In genomic region chr14:51860836-51861583, GRCh38 we compare ENCODE assay signal across 8 cellular contexts. TPM values are rescaled to one million over a fixed set of nuclear protein-coding genes. Genes with fewer than 3 reads are reported as not detected.
DNase-seq lines count a peak whose midpoint lies in the region; TF ChIP-seq lines count a peak whose summit lies in the region.

No MANE protein-coding gene starts in this region.

- peaks cover 0 to 3% (median 0%) of the 10 kb centered on the region in 8 donors for H3K9me3 Mint-ChIP-seq in CD4-positive, alpha-beta memory T cell

- in situ Hi-C loops in GM23248 (cut with MboI): no loop called here

- H3K4me3 Mint-ChIP-seq in CD4-positive, alpha-beta memory T cell: peak overlapping the region; percentile 91 to 98 (median 96)

- H4K20me1 ChIP-seq in GM23248 (ENCODE audit: insufficient read depth) (no peaks in the 10 kb centered on the region), SU-DHL-6 (ENCODE audit: low read depth, low read length) (no peaks in the 10 kb centered on the region)

- TF ChIP-seq CTCF in SU-DHL-6 (IDR thresholded peaks at IDR 0.05; ENCODE audit: insufficient read depth, low read length, poor library complexity, severe bottlenecking): no peak
- TF ChIP-seq CTCF in fibroblast of the aortic adventitia (IDR thresholded peaks at IDR 0.05; ENCODE audit: insufficient read depth, low read length): no peak

- intact Hi-C loops in CD4-positive, alpha-beta memory T cell (cut with micrococcal nuclease): loop anchor here (1.0 to 10.0 kb wide), 9 partner anchors 14 to 1549 kb away; partner anchors contain the start of genes DMAC2L, GPR137C, L2HGDH and PTGER2

- CTCF ChIA-PET in CD4-positive, alpha-beta memory T cell (lab: Charles Lee; ENCODE audit: partially characterized antibody): interaction anchor here (0.8 to 4.2 kb wide), 23 partner anchors 9 to 406 kb away, joined by 3 to 40 read pairs (median 4); no protein-coding TSS in a partner anchor

- peaks cover 37% of the 10 kb centered on the region for H3F3A ChIP-seq in GM23248 (ENCODE audit: insufficient read depth)
- no peaks in the 10 kb centered on the region for H3F3A ChIP-seq in SU-DHL-6 (ENCODE audit: insufficient read depth)

- H2AFZ ChIP-seq in GM23248 (peak overlapping the region; percentile 89), SU-DHL-6 (ENCODE audit: low read depth, low read length, severe bottlenecking) (peak overlapping the region; percentile 74)

- H3K27me3 Mint-ChIP-seq in CD4-positive, alpha-beta memory T cell: no peaks in the 10 kb centered on the region

- no peaks in the 10 kb centered on the region for H3K36me3 ChIP-seq in CD4-positive, alpha-beta memory T cell (ENCODE audit: insufficient read depth, low read length)
- H3K36me3 ChIP-seq in GM23248 (ENCODE audit: low read depth) (no peaks in the 10 kb centered on the region), SU-DHL-6 (ENCODE audit: low read length) (no peaks in the 10 kb centered on the region)

- H3K4me3 ChIP-seq in CD4-positive, alpha-beta memory T cell (ENCODE audit: low read length in 2 of 2): peak overlapping the region; percentile 49 to 77
- H3K4me3 ChIP-seq in GM23248 (peak overlapping the region; percentile 77), SU-DHL-6 (ENCODE audit: insufficient read depth, low read length, poor library complexity, severe bottlenecking) (peak overlapping the region; percentile 65), fibroblast of the aortic adventitia (ENCODE audit: low read depth, low read length) (peak overlapping the region; percentile 55)

- H3K4me1 Mint-ChIP-seq in CD4-positive, alpha-beta memory T cell: peaks cover 46 to 80% (median 63%) of the 10 kb centered on the region in 4 donors

- no peaks in the 10 kb centered on the region for H3K27me3 ChIP-seq in CD4-positive, alpha-beta memory T cell (ENCODE audit: insufficient read depth, low read length)
- H3K27me3 ChIP-seq in GM23248 (replicated peaks; ENCODE audit: insufficient read depth) (no peaks in the 10 kb centered on the region), SU-DHL-6 (ENCODE audit: low read length) (no peaks in the 10 kb centered on the region)

- POLR2A ChIA-PET in CD4-positive, alpha-beta memory T cell (lab: Charles Lee; ENCODE audit: partially characterized antibody): interaction anchor here (0.7 to 8.7 kb wide), 31 partner anchors 10 to 1292 kb away, joined by 3 to 285 read pairs (median 4); partner anchors contain the start of genes DDHD1, PTGER2 and RTRAF

- H3K4me2 ChIP-seq in GM23248 (ENCODE audit: unreplicated experiment): peak overlapping the region; percentile 94
- peak overlapping the region; percentile 84 for H3K4me2 ChIP-seq in SU-DHL-6 (ENCODE audit: low read depth, low read length, poor library complexity, severe bottlenecking)

- no peaks in the 10 kb centered on the region for H3K9me2 ChIP-seq in GM23248 (ENCODE audit: insufficient read depth)
- H3K9me2 ChIP-seq in SU-DHL-6 (replicated peaks; ENCODE audit: insufficient read depth, low read length): no peaks in the 10 kb centered on the region

- peaks cover 64% of the 10 kb centered on the region for H3K4me1 ChIP-seq in CD4-positive, alpha-beta memory T cell (ENCODE audit: insufficient read depth, low read length)
- peaks cover 34% of the 10 kb centered on the region for H3K4me1 ChIP-seq in GM23248 (ENCODE audit: insufficient read depth)

- H3K79me2 ChIP-seq in GM23248 (ENCODE audit: insufficient read depth): peaks cover 42% of the 10 kb centered on the region
- H3K79me2 ChIP-seq in SU-DHL-6 (ENCODE audit: insufficient read depth, low read length): no peaks in the 10 kb centered on the region

- no peaks in the 10 kb centered on the region for H3K9me3 ChIP-seq in CD4-positive, alpha-beta memory T cell (ENCODE audit: control insufficient read depth in 1 of 2, low read length in 2 of 2)
- H3K9me3 ChIP-seq in GM23248 (ENCODE audit: low read depth) (no peaks in the 10 kb centered on the region), SU-DHL-6 (ENCODE audit: insufficient read depth, low read length) (no peaks in the 10 kb centered on the region)

- peak overlapping the region; percentile 84 for H3K27ac ChIP-seq in CD4-positive, alpha-beta memory T cell (ENCODE audit: low read depth, low read length)
- H3K27ac ChIP-seq in GM23248 (peak overlapping the region; percentile 78), SU-DHL-6 (ENCODE audit: low read depth, low read length) (no peak overlapping the region)

- peak overlapping the region; percentile 96 to 100 (median 99) for H3K27ac Mint-ChIP-seq in CD4-positive, alpha-beta memory T cell

- H3K36me3 Mint-ChIP-seq in CD4-positive, alpha-beta memory T cell: peaks cover 0 to 35% of the 10 kb centered on the region in 2 donors

- H3K9ac ChIP-seq in GM23248 (peak overlapping the region; percentile 85), SU-DHL-6 (ENCODE audit: low read length) (peak overlapping the region; percentile 60)

- DNase-seq in CD4-positive, alpha-beta memory T cell: no peak
- peak; percentile 78 for DNase-seq in GM23248
- DNase-seq in fibroblast of the aortic adventitia (ENCODE audit: low read depth): peak; percentile 16
- DNase-seq in renal cortical epithelial cell (ENCODE audit: low read depth): peak; percentile 45
- no peak for DNase-seq in NOMO-1 treated with DMSO at 0.1 percent for 48 hours (lab: John Stamatoyannopoulos, UW; ENCODE audit: unreplicated experiment)
- DNase-seq in NCI-H524 treated with DMSO at 0.1 percent for 48 hours (lab: John Stamatoyannopoulos, UW): no peak
- DNase-seq in T-helper 9 cell: no peak

- 0 to 1% methylated on average over 13 of the region's 13 CpGs for WGBS in GM23248 (ENCODE audit: low coverage in 1 of 2, low lambda C conversion rate in 2 of 2, missing lambda C conversion rate in 2 of 2), 2 experiments

RNA-seq across cellular contexts. Expression of gene GNG2, which starts 0.6 kb away (rescaled TPM):
- total RNA-seq in CD4-positive, alpha-beta memory T cell: 10 to 100 TPM; 81.3 to 84.8 TPM
- 100 to 1,000 TPM; 159 to 177 TPM for polyA plus RNA-seq in CD4-positive, alpha-beta memory T cell
- 13.8 and 14.7 TPM in 2 replicates for total RNA-seq in GM23248 (2014; rRNA removed; shearing (Covaris generic))
- polyA plus RNA-seq in GM23248 (2016; fragmentation: Nextera tagmentation; extraction: Ambion mirVana): 15.0 and 16.5 TPM in 2 replicates
- total RNA-seq in fibroblast of the aortic adventitia (ENCODE audit: low replicate concordance) (10.0 and 15.7 TPM in 2 replicates), renal cortical epithelial cell (0.52 and 2.8 TPM in 2 replicates)

Comparison
In these comparisons a context has a peak if more than half of its experiments do, and no peak if none do; other contexts are left out.
1. DNase-seq: peak in GM23248 (single experiment), fibroblast of the aortic adventitia (single experiment) and renal cortical epithelial cell (single experiment); none in CD4-positive, alpha-beta memory T cell (0 of 5), NOMO-1 treated with DMSO at 0.1 percent for 48 hours (single experiment), NCI-H524 treated with DMSO at 0.1 percent for 48 hours (single experiment) and T-helper 9 cell (single experiment).
2. Peak in every context shown above with its lines, with median percentiles within 50 percentile points of each other: H3K4me3 ChIP-seq.